ENCODE assay signal across 8 cellular contexts in genomic region chr14:91911474-91912032, GRCh38. TPM values are rescaled to one million over a fixed set of nuclear protein-coding genes. Genes with fewer than 3 reads are reported as not detected.
DNase-seq lines count a peak whose midpoint lies in the region; ATAC-seq and TF ChIP-seq lines count a peak whose summit lies in the region.

No MANE protein-coding gene starts in this region.

- H3K27me3 ChIP-seq in GM06990 (replicated peaks; ENCODE audit: control insufficient read depth, insufficient read depth, low read length): no peaks in the 10 kb centered on the region

- no peaks in the 10 kb centered on the region for H3K36me3 ChIP-seq in GM06990 (ENCODE audit: control insufficient read depth, insufficient read depth, low read length)

- peak; percentile 61 for TF ChIP-seq CTCF in GM06990 (IDR thresholded peaks at IDR 0.05; ENCODE audit: insufficient read depth, low read length, poor library complexity, severe bottlenecking)

- no peak overlapping the region for H3K4me3 ChIP-seq in GM06990 (replicated peaks; ENCODE audit: low read depth, low read length)

- ATAC-seq in HG03108 (IDR thresholded peaks at IDR 0.05; ENCODE audit: unreplicated experiment) (peak; percentile 58), HG02870 (IDR thresholded peaks at IDR 0.05; ENCODE audit: unreplicated experiment) (no peak)

- DNase-seq in GM06990 (ENCODE audit: extremely low read depth, insufficient read length): peak; percentile 14
- peak; percentile 86 for DNase-seq in NOMO-1 treated with DMSO at 0.1 percent for 48 hours (lab: John Stamatoyannopoulos, UW; ENCODE audit: unreplicated experiment)
- DNase-seq in activated T-cell treated with anti-CD3 and anti-CD28 coated beads, Interleukin-2, amount 50 U/mL, for 48 hours: peak; percentile 32 to 55
- DNase-seq in foreskin melanocyte: peak; percentile 24
- peak; percentile 22 for DNase-seq in pulmonary artery endothelial cell (ENCODE audit: low read depth, low spot score)
- DNase-seq in NCI-H146 treated with DMSO at 0.1 percent for 48 hours (lab: John Stamatoyannopoulos, UW; ENCODE audit: unreplicated experiment): no peak

RNA-seq across cellular contexts. Expression of gene FBLN5, which starts 35.9 kb away (rescaled TPM):
- 0.74 and 2.5 TPM in 2 replicates for total RNA-seq in pulmonary artery endothelial cell

RNA-seq across cellular contexts. Expression of gene TC2N, which starts 44.2 kb away (rescaled TPM):
- total RNA-seq in pulmonary artery endothelial cell: 0.07 TPM in 1 of 2 replicates, not detected in the other
